Comparison of ENCODE assay signal across 23 cellular contexts in genomic region chr15:62592920-62593319, GRCh38.
"Had no signal": no experiment of that assay in that cellular context is flagged by ENCODE, and none has a peak within 500 bp of the region (broad histone marks: within the 10 kb centered on the region; RNA-seq: fewer than 3 reads in every experiment).

No MANE protein-coding gene starts in this region.

- H3K9me3 ChIP-seq: adrenal gland, heart right ventricle, ovary, right lobe of liver, stomach, upper lobe of right lung had no signal

- H3K27ac ChIP-seq: adrenal gland, heart right ventricle, ovary, right lobe of liver, SK-N-MC, stomach, upper lobe of right lung, WERI-Rb-1 had no signal

- H3K4me1 ChIP-seq: adrenal gland had no signal

- H3K9me3 Mint-ChIP-seq: activated naive CD4-positive, alpha-beta T cell treated with anti-CD3 and anti-CD28 coated beads, Interleukin-2, amount 50 U/mL, for 72 hours; activated T-helper 17 cell treated with anti-CD3 and anti-CD28 coated beads, Interleukin-2, amount 50 U/mL, for 72 hours; stimulated activated effector memory CD8-positive, alpha-beta T cell treated with anti-CD3 and anti-CD28 coated beads, Interleukin-12 subunit alpha, Interleukin-12 subunit beta, amount 100 ng/mL, for 72 hours; T-cell had no signal

- H3K27ac Mint-ChIP-seq: activated naive CD4-positive, alpha-beta T cell treated with anti-CD3 and anti-CD28 coated beads, Interleukin-2, amount 50 U/mL, for 72 hours; activated T-helper 17 cell treated with anti-CD3 and anti-CD28 coated beads, Interleukin-2, amount 50 U/mL, for 72 hours; endodermal cell; naive thymus-derived CD4-positive, alpha-beta T cell; stimulated activated effector memory CD8-positive, alpha-beta T cell treated with anti-CD3 and anti-CD28 coated beads, Interleukin-12 subunit alpha, Interleukin-12 subunit beta, amount 100 ng/mL, for 72 hours; T-cell had no signal

- H3K4me1 Mint-ChIP-seq: activated T-helper 17 cell treated with anti-CD3 and anti-CD28 coated beads, Interleukin-2, amount 50 U/mL, for 72 hours; naive thymus-derived CD4-positive, alpha-beta T cell; stimulated activated effector memory CD8-positive, alpha-beta T cell treated with anti-CD3 and anti-CD28 coated beads, Interleukin-12 subunit alpha, Interleukin-12 subunit beta, amount 100 ng/mL, for 72 hours; T-cell had no signal

- H3K4me3 Mint-ChIP-seq: activated T-helper 17 cell treated with anti-CD3 and anti-CD28 coated beads, Interleukin-2, amount 50 U/mL, for 72 hours; endodermal cell; naive thymus-derived CD4-positive, alpha-beta T cell; stimulated activated effector memory CD8-positive, alpha-beta T cell treated with anti-CD3 and anti-CD28 coated beads, Interleukin-12 subunit alpha, Interleukin-12 subunit beta, amount 100 ng/mL, for 72 hours; T-cell had no signal

- H3K4me3 ChIP-seq: adrenal gland, heart right ventricle, lung, ovary, right lobe of liver, SK-N-MC, stomach, upper lobe of right lung had no signal

- ATAC-seq: activated naive CD4-positive, alpha-beta T cell treated with anti-CD3 and anti-CD28 coated beads, Interleukin-2, amount 50 U/mL, for 72 hours; activated T-helper 17 cell treated with anti-CD3 and anti-CD28 coated beads, Interleukin-2, amount 50 U/mL, for 72 hours; naive thymus-derived CD4-positive, alpha-beta T cell; stimulated activated effector memory CD8-positive, alpha-beta T cell treated with anti-CD3 and anti-CD28 coated beads, Interleukin-12 subunit alpha, Interleukin-12 subunit beta, amount 100 ng/mL, for 72 hours; T-cell; upper lobe of right lung had no signal

- H3K36me3 ChIP-seq: adrenal gland, ovary, right lobe of liver, stomach, upper lobe of right lung, WERI-Rb-1 had no signal

- DNase-seq: activated CD4-positive, alpha-beta T cell treated with anti-CD3 and anti-CD28 coated beads, Interleukin-2, amount 50 U/mL, for 1 hour; activated CD4-positive, CD25-positive, alpha-beta regulatory T cell treated with anti-CD3 and anti-CD28 coated beads, Interleukin-2, amount 50 U/mL, for 72 hours; activated T-cell treated with anti-CD3 and anti-CD28 coated beads, Interleukin-2, amount 50 U/mL, for 1 hour; adrenal gland; cerebellar nuclear complex; cortex of kidney; endodermal cell; foreskin fibroblast; heart right ventricle; kidney; naive thymus-derived CD4-positive, alpha-beta T cell; ovary; right lobe of liver; stimulated activated CD4-positive, alpha-beta T cell treated with anti-CD3 and anti-CD28 coated beads, Interleukin-2, amount 100 ng/mL, for 24 hours; stomach; T-cell; upper lobe of right lung; WERI-Rb-1 had no signal

- H3K27me3 ChIP-seq: adrenal gland, heart right ventricle, ovary, right lobe of liver, stomach, upper lobe of right lung had no signal

- H3K36me3 Mint-ChIP-seq: activated naive CD4-positive, alpha-beta T cell treated with anti-CD3 and anti-CD28 coated beads, Interleukin-2, amount 50 U/mL, for 72 hours; naive thymus-derived CD4-positive, alpha-beta T cell; stimulated activated effector memory CD8-positive, alpha-beta T cell treated with anti-CD3 and anti-CD28 coated beads, Interleukin-12 subunit alpha, Interleukin-12 subunit beta, amount 100 ng/mL, for 72 hours; T-cell had no signal
